1 cellular context compared by ENCODE assay signal in the genomic region with DNA sequence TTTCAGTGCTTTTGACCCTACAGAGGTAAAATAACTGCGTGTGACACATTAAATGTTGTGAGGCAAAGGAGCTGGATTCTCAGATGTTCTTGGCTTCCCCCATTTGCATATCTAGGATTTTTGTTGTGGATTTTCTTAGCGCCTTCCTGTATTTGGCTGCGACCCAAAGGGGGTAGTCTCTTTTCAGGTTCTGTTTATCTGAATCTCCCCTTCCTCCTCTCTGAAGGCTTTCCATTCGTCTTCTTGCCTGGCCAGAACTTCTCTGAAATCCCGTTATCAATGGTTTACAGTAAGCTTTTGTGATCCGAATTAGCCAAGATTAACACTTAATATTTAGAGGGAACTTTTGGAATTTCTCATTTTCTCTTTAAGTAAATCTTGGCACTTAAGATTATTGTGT.
TF ChIP-seq lines count a peak whose summit lies in the region.

No MANE protein-coding gene starts in this region.

TF ChIP-seq in K562, 482 proteins besides CTCF, POLR2A, EP300 and RAD21 (continued from another document and continues in another):
- TF ChIP-seq, protein P1, sequence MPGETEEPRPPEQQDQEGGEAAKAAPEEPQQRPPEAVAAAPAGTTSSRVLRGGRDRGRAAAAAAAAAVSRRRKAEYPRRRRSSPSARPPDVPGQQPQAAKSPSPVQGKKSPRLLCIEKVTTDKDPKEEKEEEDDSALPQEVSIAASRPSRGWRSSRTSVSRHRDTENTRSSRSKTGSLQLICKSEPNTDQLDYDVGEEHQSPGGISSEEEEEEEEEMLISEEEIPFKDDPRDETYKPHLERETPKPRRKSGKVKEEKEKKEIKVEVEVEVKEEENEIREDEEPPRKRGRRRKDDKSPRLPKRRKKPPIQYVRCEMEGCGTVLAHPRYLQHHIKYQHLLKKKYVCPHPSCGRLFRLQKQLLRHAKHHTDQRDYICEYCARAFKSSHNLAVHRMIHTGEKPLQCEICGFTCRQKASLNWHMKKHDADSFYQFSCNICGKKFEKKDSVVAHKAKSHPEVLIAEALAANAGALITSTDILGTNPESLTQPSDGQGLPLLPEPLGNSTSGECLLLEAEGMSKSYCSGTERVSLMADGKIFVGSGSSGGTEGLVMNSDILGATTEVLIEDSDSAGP (CRISPR knock-in tag; IDR thresholded peaks at IDR 0.05), result no peak
- TF ChIP-seq ZNF253 (CRISPR knock-in tag; conservative IDR thresholded peaks at IDR 0.05), result no peak
- TF ChIP-seq MXI1 (IDR thresholded peaks at IDR 0.05; ENCODE audit: low read depth, low read length), result no peak
- TF ChIP-seq POLR2H (tag; IDR thresholded peaks at IDR 0.05; ENCODE audit: low read depth), result no peak
- no peak for TF ChIP-seq ZNF354B (CRISPR knock-in tag; IDR thresholded peaks at IDR 0.05)
- no peak for TF ChIP-seq HNRNPLL (IDR thresholded peaks at IDR 0.05; ENCODE audit: low read depth, low read length, poor library complexity, severe bottlenecking)
- peak; percentile 61; the same call in 1 of the 2 replicates for TF ChIP-seq MTA1 (IDR thresholded peaks at IDR 0.05; ENCODE audit: borderline replicate concordance)
- no peak for TF ChIP-seq ETV6 (IDR thresholded peaks at IDR 0.05; ENCODE audit: borderline replicate concordance in 1 of 2, low read depth in 2 of 2, low read length in 1 of 2)
- no peak for TF ChIP-seq ETV6 (CRISPR knock-in tag; IDR thresholded peaks at IDR 0.05; ENCODE audit: borderline replicate concordance)
- no peak for TF ChIP-seq JUNB (CRISPR knock-in tag; conservative IDR thresholded peaks at IDR 0.05)
- TF ChIP-seq NELFE (IDR thresholded peaks at IDR 0.05; ENCODE audit: insufficient read depth, insufficient read length), result no peak
- peak; percentile 28 for TF ChIP-seq DACH1 (IDR thresholded peaks at IDR 0.05; ENCODE audit: partially characterized antibody)
- TF ChIP-seq, protein P2, sequence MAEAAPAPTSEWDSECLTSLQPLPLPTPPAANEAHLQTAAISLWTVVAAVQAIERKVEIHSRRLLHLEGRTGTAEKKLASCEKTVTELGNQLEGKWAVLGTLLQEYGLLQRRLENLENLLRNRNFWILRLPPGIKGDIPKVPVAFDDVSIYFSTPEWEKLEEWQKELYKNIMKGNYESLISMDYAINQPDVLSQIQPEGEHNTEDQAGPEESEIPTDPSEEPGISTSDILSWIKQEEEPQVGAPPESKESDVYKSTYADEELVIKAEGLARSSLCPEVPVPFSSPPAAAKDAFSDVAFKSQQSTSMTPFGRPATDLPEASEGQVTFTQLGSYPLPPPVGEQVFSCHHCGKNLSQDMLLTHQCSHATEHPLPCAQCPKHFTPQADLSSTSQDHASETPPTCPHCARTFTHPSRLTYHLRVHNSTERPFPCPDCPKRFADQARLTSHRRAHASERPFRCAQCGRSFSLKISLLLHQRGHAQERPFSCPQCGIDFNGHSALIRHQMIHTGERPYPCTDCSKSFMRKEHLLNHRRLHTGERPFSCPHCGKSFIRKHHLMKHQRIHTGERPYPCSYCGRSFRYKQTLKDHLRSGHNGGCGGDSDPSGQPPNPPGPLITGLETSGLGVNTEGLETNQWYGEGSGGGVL (CRISPR knock-in tag; IDR thresholded peaks at IDR 0.05), result no peak
- TF ChIP-seq, protein P3, sequence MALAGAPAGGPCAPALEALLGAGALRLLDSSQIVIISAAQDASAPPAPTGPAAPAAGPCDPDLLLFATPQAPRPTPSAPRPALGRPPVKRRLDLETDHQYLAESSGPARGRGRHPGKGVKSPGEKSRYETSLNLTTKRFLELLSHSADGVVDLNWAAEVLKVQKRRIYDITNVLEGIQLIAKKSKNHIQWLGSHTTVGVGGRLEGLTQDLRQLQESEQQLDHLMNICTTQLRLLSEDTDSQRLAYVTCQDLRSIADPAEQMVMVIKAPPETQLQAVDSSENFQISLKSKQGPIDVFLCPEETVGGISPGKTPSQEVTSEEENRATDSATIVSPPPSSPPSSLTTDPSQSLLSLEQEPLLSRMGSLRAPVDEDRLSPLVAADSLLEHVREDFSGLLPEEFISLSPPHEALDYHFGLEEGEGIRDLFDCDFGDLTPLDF (CRISPR knock-in tag; IDR thresholded peaks at IDR 0.05), result no peak
- no peak for TF ChIP-seq THRAP3 (IDR thresholded peaks at IDR 0.05; ENCODE audit: borderline replicate concordance)
- TF ChIP-seq, protein P4, sequence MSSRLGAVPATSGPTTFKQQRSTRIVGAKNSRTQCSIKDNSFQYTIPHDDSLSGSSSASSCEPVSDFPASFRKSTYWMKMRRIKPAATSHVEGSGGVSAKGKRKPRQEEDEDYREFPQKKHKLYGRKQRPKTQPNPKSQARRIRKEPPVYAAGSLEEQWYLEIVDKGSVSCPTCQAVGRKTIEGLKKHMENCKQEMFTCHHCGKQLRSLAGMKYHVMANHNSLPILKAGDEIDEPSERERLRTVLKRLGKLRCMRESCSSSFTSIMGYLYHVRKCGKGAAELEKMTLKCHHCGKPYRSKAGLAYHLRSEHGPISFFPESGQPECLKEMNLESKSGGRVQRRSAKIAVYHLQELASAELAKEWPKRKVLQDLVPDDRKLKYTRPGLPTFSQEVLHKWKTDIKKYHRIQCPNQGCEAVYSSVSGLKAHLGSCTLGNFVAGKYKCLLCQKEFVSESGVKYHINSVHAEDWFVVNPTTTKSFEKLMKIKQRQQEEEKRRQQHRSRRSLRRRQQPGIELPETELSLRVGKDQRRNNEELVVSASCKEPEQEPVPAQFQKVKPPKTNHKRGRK (tag; IDR thresholded peaks at IDR 0.05), result no peak
- no peak for TF ChIP-seq PTBP1 (IDR thresholded peaks at IDR 0.05; ENCODE audit: low read depth, low read length)
- no peak for TF ChIP-seq MTF1 (CRISPR knock-in tag; IDR thresholded peaks at IDR 0.05; ENCODE audit: borderline replicate concordance)
- no peak for TF ChIP-seq MCM5 (IDR thresholded peaks at IDR 0.05; ENCODE audit: low read depth)
- no peak for TF ChIP-seq ZNF133 (CRISPR knock-in tag; IDR thresholded peaks at IDR 0.05)
- no peak for TF ChIP-seq NR4A1 (CRISPR knock-in tag; IDR thresholded peaks at IDR 0.05)
- no peak for TF ChIP-seq NR4A1 (tag; IDR thresholded peaks at IDR 0.05)
- TF ChIP-seq, protein P5, sequence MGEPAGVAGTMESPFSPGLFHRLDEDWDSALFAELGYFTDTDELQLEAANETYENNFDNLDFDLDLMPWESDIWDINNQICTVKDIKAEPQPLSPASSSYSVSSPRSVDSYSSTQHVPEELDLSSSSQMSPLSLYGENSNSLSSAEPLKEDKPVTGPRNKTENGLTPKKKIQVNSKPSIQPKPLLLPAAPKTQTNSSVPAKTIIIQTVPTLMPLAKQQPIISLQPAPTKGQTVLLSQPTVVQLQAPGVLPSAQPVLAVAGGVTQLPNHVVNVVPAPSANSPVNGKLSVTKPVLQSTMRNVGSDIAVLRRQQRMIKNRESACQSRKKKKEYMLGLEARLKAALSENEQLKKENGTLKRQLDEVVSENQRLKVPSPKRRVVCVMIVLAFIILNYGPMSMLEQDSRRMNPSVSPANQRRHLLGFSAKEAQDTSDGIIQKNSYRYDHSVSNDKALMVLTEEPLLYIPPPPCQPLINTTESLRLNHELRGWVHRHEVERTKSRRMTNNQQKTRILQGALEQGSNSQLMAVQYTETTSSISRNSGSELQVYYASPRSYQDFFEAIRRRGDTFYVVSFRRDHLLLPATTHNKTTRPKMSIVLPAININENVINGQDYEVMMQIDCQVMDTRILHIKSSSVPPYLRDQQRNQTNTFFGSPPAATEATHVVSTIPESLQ (CRISPR knock-in tag; IDR thresholded peaks at IDR 0.05), result no peak
- no peak for TF ChIP-seq XRCC5 (IDR thresholded peaks at IDR 0.05; ENCODE audit: low read depth, low read length)
- no peak for TF ChIP-seq RB1 (IDR thresholded peaks at IDR 0.05; ENCODE audit: low read depth)
- TF ChIP-seq, protein P6, sequence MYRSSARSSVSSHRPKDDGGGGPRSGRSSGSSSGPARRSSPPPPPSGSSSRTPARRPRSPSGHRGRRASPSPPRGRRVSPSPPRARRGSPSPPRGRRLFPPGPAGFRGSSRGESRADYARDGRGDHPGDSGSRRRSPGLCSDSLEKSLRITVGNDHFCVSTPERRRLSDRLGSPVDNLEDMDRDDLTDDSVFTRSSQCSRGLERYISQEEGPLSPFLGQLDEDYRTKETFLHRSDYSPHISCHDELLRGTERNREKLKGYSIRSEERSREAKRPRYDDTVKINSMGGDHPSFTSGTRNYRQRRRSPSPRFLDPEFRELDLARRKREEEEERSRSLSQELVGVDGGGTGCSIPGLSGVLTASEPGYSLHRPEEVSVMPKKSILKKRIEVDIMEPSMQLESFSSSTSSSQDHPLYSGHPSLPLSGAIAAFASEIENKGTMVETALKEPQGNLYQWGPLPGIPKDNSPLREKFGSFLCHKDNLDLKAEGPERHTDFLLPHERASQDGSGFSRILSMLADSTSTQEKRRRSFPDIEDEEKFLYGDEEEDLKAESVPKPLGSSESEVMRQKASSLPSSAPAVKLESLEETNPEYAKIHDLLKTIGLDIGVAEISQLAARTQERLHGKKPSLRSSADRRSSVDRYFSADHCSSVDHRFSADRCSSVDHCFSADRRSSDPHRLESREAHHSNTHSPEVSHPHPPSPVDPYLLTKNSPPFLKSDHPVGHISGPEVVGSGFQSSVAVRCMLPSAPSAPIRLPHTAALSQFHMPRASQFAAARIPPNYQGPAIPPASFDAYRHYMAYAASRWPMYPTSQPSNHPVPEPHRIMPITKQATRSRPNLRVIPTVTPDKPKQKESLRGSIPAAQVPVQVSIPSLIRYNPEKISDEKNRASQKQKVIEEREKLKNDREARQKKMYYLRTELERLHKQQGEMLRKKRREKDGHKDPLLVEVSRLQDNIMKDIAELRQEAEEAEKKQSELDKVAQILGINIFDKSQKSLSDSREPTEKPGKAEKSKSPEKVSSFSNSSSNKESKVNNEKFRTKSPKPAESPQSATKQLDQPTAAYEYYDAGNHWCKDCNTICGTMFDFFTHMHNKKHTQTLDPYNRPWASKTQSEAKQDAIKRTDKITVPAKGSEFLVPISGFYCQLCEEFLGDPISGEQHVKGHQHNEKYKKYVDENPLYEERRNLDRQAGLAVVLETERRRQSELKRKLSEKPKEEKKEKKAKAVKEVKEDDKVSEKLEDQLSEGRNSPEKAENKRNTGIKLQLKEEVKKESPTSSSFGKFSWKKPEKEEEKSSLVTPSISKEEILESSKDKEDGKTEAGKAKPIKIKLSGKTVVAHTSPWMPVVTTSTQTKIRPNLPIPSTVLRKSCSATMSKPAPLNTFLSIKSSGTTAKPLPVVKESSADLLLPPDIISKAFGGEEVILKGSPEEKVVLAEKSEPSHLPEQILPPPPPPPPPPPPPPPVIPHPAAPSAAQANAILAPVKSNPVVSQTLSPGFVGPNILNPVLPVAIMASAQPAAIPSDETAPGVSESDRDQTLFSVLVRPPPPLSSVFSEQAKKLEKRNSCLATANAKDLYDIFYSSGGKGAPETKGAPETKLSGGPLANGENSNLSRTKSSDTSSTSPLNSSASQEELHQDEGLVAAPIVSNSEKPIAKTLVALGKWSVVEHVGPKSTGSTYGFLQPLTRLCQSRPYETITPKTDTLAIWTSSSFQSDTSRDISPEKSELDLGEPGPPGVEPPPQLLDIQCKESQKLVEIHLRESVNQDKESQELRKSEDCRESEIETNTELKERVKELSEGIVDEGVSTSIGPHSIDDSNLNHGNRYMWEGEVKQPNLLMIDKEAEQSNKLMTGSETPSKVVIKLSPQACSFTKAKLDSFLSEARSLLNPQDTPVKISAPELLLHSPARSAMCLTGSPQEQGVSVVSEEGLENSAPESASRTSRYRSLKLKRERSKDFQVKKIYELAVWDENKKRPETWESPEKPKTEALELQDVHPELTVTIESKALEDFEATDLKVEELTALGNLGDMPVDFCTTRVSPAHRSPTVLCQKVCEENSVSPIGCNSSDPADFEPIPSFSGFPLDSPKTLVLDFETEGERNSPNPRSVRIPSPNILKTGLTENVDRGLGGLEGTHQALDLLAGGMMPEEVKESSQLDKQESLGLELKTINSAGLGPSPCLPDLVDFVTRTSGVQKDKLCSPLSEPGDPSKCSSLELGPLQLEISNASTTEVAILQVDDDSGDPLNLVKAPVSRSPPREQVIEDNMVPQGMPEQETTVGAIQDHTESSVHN (IDR thresholded peaks at IDR 0.05; ENCODE audit: borderline replicate concordance in 1 of 2, low read depth in 1 of 2), result no peak
- no peak for TF ChIP-seq SUPT5H (IDR thresholded peaks at IDR 0.05)
- peak; percentile 37; the same call in 1 of the 2 replicates for TF ChIP-seq CBFA2T2 (conservative IDR thresholded peaks at IDR 0.05)
- TF ChIP-seq PCBP1 (IDR thresholded peaks at IDR 0.05; ENCODE audit: low read depth, low read length, poor library complexity, severe bottlenecking), result no peak
- no peak for TF ChIP-seq KLF6 (CRISPR knock-in tag; IDR thresholded peaks at IDR 0.05; ENCODE audit: borderline replicate concordance)
- TF ChIP-seq ZNF212 (CRISPR knock-in tag; IDR thresholded peaks at IDR 0.05), result no peak
- no peak for TF ChIP-seq HMGN3 (IDR thresholded peaks at IDR 0.05; ENCODE audit: borderline replicate concordance, extremely low read depth, insufficient read length, low read depth, low read length)
- TF ChIP-seq ZNF766 (CRISPR knock-in tag; conservative IDR thresholded peaks at IDR 0.05), result no peak
- no peak for TF ChIP-seq HDGF (IDR thresholded peaks at IDR 0.05)
- TF ChIP-seq FOSL1 (tag; conservative IDR thresholded peaks at IDR 0.05), result no peak
- TF ChIP-seq TAL1 (IDR thresholded peaks at IDR 0.05), result 0 out of 2 replicates have a peak, but pooled peaks have one; percentile 14
- TF ChIP-seq PML (IDR thresholded peaks at IDR 0.05; ENCODE audit: low read length), result no peak
- TF ChIP-seq NCOR1 (IDR thresholded peaks at IDR 0.05), result peak; percentile 22; the same call in 1 of the 2 replicates
- TF ChIP-seq, protein P7, sequence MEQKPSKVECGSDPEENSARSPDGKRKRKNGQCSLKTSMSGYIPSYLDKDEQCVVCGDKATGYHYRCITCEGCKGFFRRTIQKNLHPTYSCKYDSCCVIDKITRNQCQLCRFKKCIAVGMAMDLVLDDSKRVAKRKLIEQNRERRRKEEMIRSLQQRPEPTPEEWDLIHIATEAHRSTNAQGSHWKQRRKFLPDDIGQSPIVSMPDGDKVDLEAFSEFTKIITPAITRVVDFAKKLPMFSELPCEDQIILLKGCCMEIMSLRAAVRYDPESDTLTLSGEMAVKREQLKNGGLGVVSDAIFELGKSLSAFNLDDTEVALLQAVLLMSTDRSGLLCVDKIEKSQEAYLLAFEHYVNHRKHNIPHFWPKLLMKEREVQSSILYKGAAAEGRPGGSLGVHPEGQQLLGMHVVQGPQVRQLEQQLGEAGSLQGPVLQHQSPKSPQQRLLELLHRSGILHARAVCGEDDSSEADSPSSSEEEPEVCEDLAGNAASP (IDR thresholded peaks at IDR 0.05), result no peak
- TF ChIP-seq ZBTB1 (CRISPR knock-in tag; IDR thresholded peaks at IDR 0.05; ENCODE audit: borderline replicate concordance, low read depth), result no peak
- TF ChIP-seq, protein P8, sequence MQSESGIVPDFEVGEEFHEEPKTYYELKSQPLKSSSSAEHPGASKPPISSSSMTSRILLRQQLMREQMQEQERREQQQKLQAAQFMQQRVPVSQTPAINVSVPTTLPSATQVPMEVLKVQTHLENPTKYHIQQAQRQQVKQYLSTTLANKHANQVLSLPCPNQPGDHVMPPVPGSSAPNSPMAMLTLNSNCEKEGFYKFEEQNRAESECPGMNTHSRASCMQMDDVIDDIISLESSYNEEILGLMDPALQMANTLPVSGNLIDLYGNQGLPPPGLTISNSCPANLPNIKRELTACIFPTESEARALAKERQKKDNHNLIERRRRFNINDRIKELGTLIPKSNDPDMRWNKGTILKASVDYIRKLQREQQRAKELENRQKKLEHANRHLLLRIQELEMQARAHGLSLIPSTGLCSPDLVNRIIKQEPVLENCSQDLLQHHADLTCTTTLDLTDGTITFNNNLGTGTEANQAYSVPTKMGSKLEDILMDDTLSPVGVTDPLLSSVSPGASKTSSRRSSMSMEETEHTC (IDR thresholded peaks at IDR 0.05), result no peak
- no peak for TF ChIP-seq ZNF121 (CRISPR knock-in tag; conservative IDR thresholded peaks at IDR 0.05)
- TF ChIP-seq SMARCE1 (IDR thresholded peaks at IDR 0.05), result peak; percentile 43; the same call in 1 of the 2 replicates
- TF ChIP-seq CXXC5 (CRISPR knock-in tag; IDR thresholded peaks at IDR 0.05), result no peak
- no peak; the same call in 1 of the 2 replicates for TF ChIP-seq ATF7 (IDR thresholded peaks at IDR 0.05)
